ENCODE assay signal across 15 cellular contexts in genomic region chr10:5502903-5503835, GRCh38. TPM values are rescaled to one million over a fixed set of nuclear protein-coding genes. Genes with fewer than 3 reads are reported as not detected.
DNase-seq lines count a peak whose midpoint lies in the region; ATAC-seq and TF ChIP-seq lines count a peak whose summit lies in the region.
"Had no signal": no experiment of that assay in that cellular context is flagged by ENCODE, and none has a peak within 500 bp of the region (broad histone marks: within the 10 kb centered on the region; RNA-seq: fewer than 3 reads in every experiment).

No MANE protein-coding gene starts in this region.

- H3K9me3 ChIP-seq in PC-3 (ENCODE audit: low read length) = no peaks in the 10 kb centered on the region
- H3K9me3 ChIP-seq: gastrocnemius medialis had no signal

- no TSS peak for BruUV-seq in PC-3 (replicated peaks; lab: Mats Ljungman, UMichigan)

- peaks cover 19% of the 10 kb centered on the region for H3K4me1 ChIP-seq in PC-3 (ENCODE audit: insufficient read depth, low read length)
- H3K4me1 ChIP-seq: gastrocnemius medialis had no signal

- H3K27ac Mint-ChIP-seq in type B pancreatic cell = peak overlapping the region; percentile 45
- H3K27ac Mint-ChIP-seq in T-helper 2 cell treated with Interferon-gamma antibody and Interleukin-4, amounts not matched to agents 5 μg/mL and 100 μg/mL, for 36 hours = no peak overlapping the region

- H4K20me1 ChIP-seq in PC-3 (ENCODE audit: low read length) = no peaks in the 10 kb centered on the region

- H3K27me3 Mint-ChIP-seq in type B pancreatic cell = no peaks in the 10 kb centered on the region
- H3K27me3 Mint-ChIP-seq in T-helper 2 cell treated with Interferon-gamma antibody and Interleukin-4, amounts not matched to agents 5 μg/mL and 100 μg/mL, for 36 hours (ENCODE audit: low read depth) = peaks cover 7% of the 10 kb centered on the region

- H3K79me2 ChIP-seq in PC-3 (ENCODE audit: low read length) = no peaks in the 10 kb centered on the region

- H3K27ac ChIP-seq in PC-3 (ENCODE audit: low read length) = no peak overlapping the region
- H3K27ac ChIP-seq: gastrocnemius medialis had no signal

- H3K4me3 Mint-ChIP-seq in type B pancreatic cell = peak overlapping the region; percentile 39
- no peak overlapping the region for H3K4me3 Mint-ChIP-seq in T-helper 2 cell treated with Interferon-gamma antibody and Interleukin-4, amounts not matched to agents 5 μg/mL and 100 μg/mL, for 36 hours

- intact Hi-C loops in PC-3 (cut with micrococcal nuclease) = no loop called here
- intact Hi-C loops in left colon (cut with DNase I, micrococcal nuclease) = no loop called here

- DNase-seq in activated effector memory CD4-positive, alpha-beta T cell treated with anti-CD3 and anti-CD28 coated beads, Interleukin-2, amount 50 U/mL, for 16 hours = peak; percentile 24
- DNase-seq in activated effector memory CD4-positive, alpha-beta T cell treated with Interleukin-2 at 50 U/mL for 16 hours = no peak
- peak; percentile 76 for DNase-seq in PC-3
- DNase-seq in left colon = peak; percentile 61 to 79
- DNase-seq in type B pancreatic cell (ENCODE audit: extremely low spot score, unreplicated experiment) = no peak
- no peak for DNase-seq in CD1c-positive myeloid dendritic cell (ENCODE audit: extremely low spot score)
- no peak for DNase-seq in AG08395 (ENCODE audit: low spot score)
- DNase-seq in T-helper 2 cell treated with Interferon-gamma antibody and Interleukin-4, amounts not matched to agents 5 μg/mL and 100 μg/mL, for 36 hours (ENCODE audit: low spot score) = no peak
- DNase-seq: amygdala, dermis blood vessel endothelial cell, DND-41, gastrocnemius medialis, KG1, NCI-H2171 treated with DMSO at 0.1 percent for 48 hours had no signal

- POLR2A ChIA-PET in PC-3 (lab: Charles Lee; ENCODE audit: unreplicated experiment) = no interaction called here

- no peaks in the 10 kb centered on the region for H3K9me3 Mint-ChIP-seq in type B pancreatic cell
- H3K9me3 Mint-ChIP-seq in T-helper 2 cell treated with Interferon-gamma antibody and Interleukin-4, amounts not matched to agents 5 μg/mL and 100 μg/mL, for 36 hours = no peaks in the 10 kb centered on the region

- H3K9me2 ChIP-seq in PC-3 (replicated peaks; ENCODE audit: low read length) = no peaks in the 10 kb centered on the region

- no peak for TF ChIP-seq CTCF in PC-3 (conservative IDR thresholded peaks at IDR 0.05; ENCODE audit: low read depth, low read length)
- TF ChIP-seq CTCF in type B pancreatic cell (conservative IDR thresholded peaks at IDR 0.05) = no peak

- no peak overlapping the region for H2AFZ ChIP-seq in PC-3 (ENCODE audit: low read length)

- no peaks in the 10 kb centered on the region for H3F3A ChIP-seq in PC-3 (ENCODE audit: low read length, unreplicated experiment)

- CTCF ChIA-PET in PC-3 (lab: Charles Lee) = no interaction called here

- H3K27me3 ChIP-seq in PC-3 (ENCODE audit: low read length) = no peaks in the 10 kb centered on the region
- H3K27me3 ChIP-seq: gastrocnemius medialis had no signal

- ATAC-seq in PC-3 (peak; percentile 84), left colon (peak; percentile 93)
- ATAC-seq: gastrocnemius medialis had no signal

- H3K9ac ChIP-seq in PC-3 (ENCODE audit: low read length) = no peak overlapping the region

- no peak overlapping the region for H3K4me3 ChIP-seq in PC-3 (ENCODE audit: low read length)
- H3K4me3 ChIP-seq: gastrocnemius medialis had no signal

- H3K36me3 ChIP-seq in PC-3 (ENCODE audit: low read depth, low read length) = no peaks in the 10 kb centered on the region
- H3K36me3 ChIP-seq: gastrocnemius medialis had no signal

- H3K4me2 ChIP-seq in PC-3 (ENCODE audit: low read length) = peak overlapping the region; percentile 39

- H3K36me3 Mint-ChIP-seq in type B pancreatic cell = no peaks in the 10 kb centered on the region
- H3K36me3 Mint-ChIP-seq in T-helper 2 cell treated with Interferon-gamma antibody and Interleukin-4, amounts not matched to agents 5 μg/mL and 100 μg/mL, for 36 hours (ENCODE audit: low read depth) = no peaks in the 10 kb centered on the region

- H3K4me1 Mint-ChIP-seq in type B pancreatic cell (ENCODE audit: unreplicated experiment) = peaks cover 32% of the 10 kb centered on the region
- H3K4me1 Mint-ChIP-seq in T-helper 2 cell treated with Interferon-gamma antibody and Interleukin-4, amounts not matched to agents 5 μg/mL and 100 μg/mL, for 36 hours (ENCODE audit: low read depth) = no peaks in the 10 kb centered on the region

RNA-seq across cellular contexts. Expression of gene CALML5, which starts 3.8 kb away (rescaled TPM):
- not detected in 2 replicates for total RNA-seq in PC-3 (2014; rRNA removed)
- not detected for total RNA-seq in left colon
- total RNA-seq in type B pancreatic cell (ENCODE audit: low replicate concordance) = not detected in 2 replicates
- total RNA-seq: dermis blood vessel endothelial cell, gastrocnemius medialis, RPMI7951 had no signal

RNA-seq across cellular contexts. Expression of gene CALML3, which starts 21.6 kb away (rescaled TPM):
- total RNA-seq in PC-3 (2014; rRNA removed) (not detected in 2 replicates), left colon (under 1 TPM; 0.08 to 0.09 TPM), type B pancreatic cell (ENCODE audit: low replicate concordance) (not detected in 2 replicates)
- total RNA-seq: dermis blood vessel endothelial cell, gastrocnemius medialis, RPMI7951 had no signal

Comparison
In these comparisons a context has a peak if more than half of its experiments do, and no peak if none do; other contexts are left out.
1. DNase-seq: peak in activated effector memory CD4-positive, alpha-beta T cell treated with anti-CD3 and anti-CD28 coated beads, Interleukin-2, amount 50 U/mL, for 16 hours (single experiment), PC-3 (single experiment) and left colon (2 of 2); none in activated effector memory CD4-positive, alpha-beta T cell treated with Interleukin-2 at 50 U/mL for 16 hours (single experiment), type B pancreatic cell (single experiment), CD1c-positive myeloid dendritic cell (single experiment), AG08395 (single experiment) and T-helper 2 cell treated with Interferon-gamma antibody and Interleukin-4, amounts not matched to agents 5 μg/mL and 100 μg/mL, for 36 hours (single experiment).